ENCODE assay signal across 19 cellular contexts in genomic region chr1:16109571-16109970, GRCh38. TPM values are rescaled to one million over a fixed set of nuclear protein-coding genes. Genes with fewer than 3 reads are reported as not detected.
"Had no signal": no experiment of that assay in that cellular context is flagged by ENCODE, and none has a peak within 500 bp of the region (broad histone marks: within the 10 kb centered on the region; RNA-seq: fewer than 3 reads in every experiment).

No MANE protein-coding gene starts in this region.

- H3K9ac ChIP-seq: parathyroid adenoma had no signal

- H3K4me1 ChIP-seq: parathyroid adenoma, thyroid gland had no signal

- H3K4me3 ChIP-seq: coronary artery, esophagus squamous epithelium, thyroid gland had no signal

- ATAC-seq: left cardiac atrium, natural killer cell had no signal

- FAIRE-seq: urothelium cell line had no signal

- H3K27me3 ChIP-seq: thyroid gland had no signal

- H3K4me1 Mint-ChIP-seq: activated B cell treated with CpG ODN at 0.5 μM for 24 hours; activated naive CD8-positive, alpha-beta T cell treated with anti-CD3 and anti-CD28 coated beads for 36 hours; central memory CD8-positive, alpha-beta T cell had no signal

- H3K4me3 Mint-ChIP-seq: activated B cell treated with CpG ODN at 0.5 μM for 24 hours; activated CD4-positive, alpha-beta memory T cell treated with anti-CD3 and anti-CD28 coated beads for 36 hours; activated naive CD8-positive, alpha-beta T cell treated with anti-CD3 and anti-CD28 coated beads for 36 hours; brain; central memory CD8-positive, alpha-beta T cell; natural killer cell; T-helper 2 cell treated with Interferon-gamma antibody and Interleukin-4, amounts not matched to agents 5 μg/mL and 100 μg/mL, for 36 hours had no signal

- DNase-seq: activated B cell treated with CpG ODN at 0.5 μM for 24 hours; activated CD4-positive, alpha-beta memory T cell treated with anti-CD3 and anti-CD28 coated beads for 36 hours; activated CD4-positive, alpha-beta T cell treated with anti-CD3 and anti-CD28 coated beads for 4 hours; activated naive CD4-positive, alpha-beta T cell; activated naive CD8-positive, alpha-beta T cell treated with anti-CD3 and anti-CD28 coated beads for 36 hours; amniotic stem cell; esophagus squamous epithelium; left cardiac atrium; natural killer cell; stimulated activated CD8-positive, alpha-beta memory T cell treated with anti-CD3 and anti-CD28 coated beads, Interleukin-4, amount 100 ng/mL, for 48 hours; stimulated activated naive CD4-positive, alpha-beta T cell treated with Interleukin-2 at 50 U/mL for 16 hours; thyroid gland had no signal

- H3K9me3 ChIP-seq: thyroid gland had no signal

- H3K27ac Mint-ChIP-seq: activated B cell treated with CpG ODN at 0.5 μM for 24 hours; activated CD4-positive, alpha-beta memory T cell treated with anti-CD3 and anti-CD28 coated beads for 36 hours; activated naive CD8-positive, alpha-beta T cell treated with anti-CD3 and anti-CD28 coated beads for 36 hours; natural killer cell; T-helper 2 cell treated with Interferon-gamma antibody and Interleukin-4, amounts not matched to agents 5 μg/mL and 100 μg/mL, for 36 hours had no signal

- H3K36me3 Mint-ChIP-seq: brain had no signal

- H3K36me3 ChIP-seq: esophagus squamous epithelium, neutrophil, thyroid gland had no signal

- H3K27ac ChIP-seq: coronary artery, neutrophil, parathyroid adenoma, thyroid gland had no signal

RNA-seq across cellular contexts. Expression of gene FAM131C, which starts 36.1 kb away (rescaled TPM):
- total RNA-seq: activated B cell treated with CpG ODN at 0.5 μM for 24 hours, natural killer cell had no signal

RNA-seq across cellular contexts. Expression of gene EPHA2, which starts 46.3 kb away (rescaled TPM):
- total RNA-seq: activated B cell treated with CpG ODN at 0.5 μM for 24 hours had no signal
